In genomic region chr3:196969001-196969659, GRCh38 we compare ENCODE assay signal across 1 cellular context.
TF ChIP-seq lines count a peak whose summit lies in the region.

No MANE protein-coding gene starts in this region.

TF ChIP-seq in liver, 16 proteins besides CTCF, POLR2A, EP300 and RAD21 (continued from another document):
- TF ChIP-seq YY1 (IDR thresholded peaks at IDR 0.05) (no peak), NR2F2 (IDR thresholded peaks at IDR 0.05) (no peak), SP1 (IDR thresholded peaks at IDR 0.05) (no peak), FOXA1 (IDR thresholded peaks at IDR 0.05) (no peak), HNF4G (IDR thresholded peaks at IDR 0.05) (no peak)
